Comparison of ENCODE assay signal across 1 cellular context in genomic region chr16:57544129-57544653, GRCh38.
TF ChIP-seq lines count a peak whose summit lies in the region.

No MANE protein-coding gene starts in this region.

TF ChIP-seq in GM23338, 12 proteins besides CTCF, POLR2A, EP300 and RAD21 (continued from another document):
- TF ChIP-seq ZNF462 (CRISPR knock-in tag; IDR thresholded peaks at IDR 0.05) (no peak), CREB1 (CRISPR knock-in tag; IDR thresholded peaks at IDR 0.05; ENCODE audit: low read depth) (no peak), STAT1 (IDR thresholded peaks at IDR 0.05; ENCODE audit: unreplicated experiment) (no peak), NANOG (IDR thresholded peaks at IDR 0.05; ENCODE audit: borderline replicate concordance) (no peak)
